1 cellular context compared by ENCODE assay signal in the genomic region with DNA sequence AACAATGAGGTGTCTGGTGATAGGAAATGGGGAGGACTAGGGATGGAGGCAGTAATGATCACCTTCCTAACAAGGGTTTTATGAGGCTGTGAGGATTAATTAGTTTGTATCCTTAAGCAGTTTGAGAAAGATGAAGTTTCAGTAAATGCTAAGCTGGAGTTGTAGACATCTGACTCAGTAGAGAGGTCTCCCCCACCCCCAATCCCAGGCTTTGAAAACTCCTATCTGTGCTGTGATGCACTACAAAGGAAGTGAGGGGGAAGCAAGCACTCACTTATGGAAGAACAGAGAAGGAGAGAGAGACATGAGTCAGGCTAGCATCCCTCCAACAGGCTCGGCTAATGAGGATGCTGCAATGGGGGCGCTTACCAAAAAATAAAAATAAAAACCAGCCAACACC.
TF ChIP-seq lines count a peak whose summit lies in the region.

No MANE protein-coding gene starts in this region.

TF ChIP-seq in H1, 55 proteins besides CTCF, POLR2A, EP300 and RAD21:
- TF ChIP-seq, protein P1, sequence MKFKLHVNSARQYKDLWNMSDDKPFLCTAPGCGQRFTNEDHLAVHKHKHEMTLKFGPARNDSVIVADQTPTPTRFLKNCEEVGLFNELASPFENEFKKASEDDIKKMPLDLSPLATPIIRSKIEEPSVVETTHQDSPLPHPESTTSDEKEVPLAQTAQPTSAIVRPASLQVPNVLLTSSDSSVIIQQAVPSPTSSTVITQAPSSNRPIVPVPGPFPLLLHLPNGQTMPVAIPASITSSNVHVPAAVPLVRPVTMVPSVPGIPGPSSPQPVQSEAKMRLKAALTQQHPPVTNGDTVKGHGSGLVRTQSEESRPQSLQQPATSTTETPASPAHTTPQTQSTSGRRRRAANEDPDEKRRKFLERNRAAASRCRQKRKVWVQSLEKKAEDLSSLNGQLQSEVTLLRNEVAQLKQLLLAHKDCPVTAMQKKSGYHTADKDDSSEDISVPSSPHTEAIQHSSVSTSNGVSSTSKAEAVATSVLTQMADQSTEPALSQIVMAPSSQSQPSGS (IDR thresholded peaks at IDR 0.05; ENCODE audit: low read length): no peak
- TF ChIP-seq, protein P2, sequence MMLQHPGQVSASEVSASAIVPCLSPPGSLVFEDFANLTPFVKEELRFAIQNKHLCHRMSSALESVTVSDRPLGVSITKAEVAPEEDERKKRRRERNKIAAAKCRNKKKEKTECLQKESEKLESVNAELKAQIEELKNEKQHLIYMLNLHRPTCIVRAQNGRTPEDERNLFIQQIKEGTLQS (IDR thresholded peaks at IDR 0.05; ENCODE audit: insufficient read depth, low read depth, low read length): no peak
- TF ChIP-seq RBBP5 (IDR thresholded peaks at IDR 0.05; ENCODE audit: borderline replicate concordance, low read depth, low read length): no peak
- TF ChIP-seq CHD2 (IDR thresholded peaks at IDR 0.05; ENCODE audit: low read length): no peak
- no peak for TF ChIP-seq TCF12 (IDR thresholded peaks at IDR 0.05; ENCODE audit: low read depth, low read length)
- no peak for TF ChIP-seq NANOG (IDR thresholded peaks at IDR 0.05; ENCODE audit: insufficient read depth, low read depth, low read length, poor library complexity, severe bottlenecking)
- no peak for TF ChIP-seq KDM4A (IDR thresholded peaks at IDR 0.05; ENCODE audit: low read depth, low read length, severe bottlenecking)
- TF ChIP-seq KDM1A (IDR thresholded peaks at IDR 0.05; ENCODE audit: borderline replicate concordance, low read length): no peak
- TF ChIP-seq POLR2AphosphoS5 (IDR thresholded peaks at IDR 0.05; ENCODE audit: low read depth, low read length): no peak
- no peak for TF ChIP-seq SP4 (IDR thresholded peaks at IDR 0.05; ENCODE audit: low read length)
- no peak for TF ChIP-seq GTF2F1 (IDR thresholded peaks at IDR 0.05; ENCODE audit: borderline replicate concordance, low read depth, low read length)
